In the genomic region with DNA sequence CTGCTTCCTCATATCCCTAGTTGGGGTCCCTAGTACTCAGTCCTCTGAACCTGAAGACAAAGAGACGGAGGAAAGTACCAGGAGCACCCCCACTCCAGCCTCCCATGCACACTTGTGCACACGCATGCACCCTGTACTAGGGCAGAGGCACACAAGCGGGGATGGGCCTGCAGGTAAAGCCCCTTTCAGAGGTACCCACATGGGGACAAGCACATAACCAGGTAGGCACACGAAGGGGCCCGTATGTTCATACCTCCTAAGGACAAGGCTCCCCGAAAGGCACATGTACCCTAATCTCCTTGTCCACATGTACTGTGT, we compare ENCODE assay signal across 13 cellular contexts. TPM values are rescaled to one million over a fixed set of nuclear protein-coding genes. Genes with fewer than 3 reads are reported as not detected.
DNase-seq lines count a peak whose midpoint lies in the region; ATAC-seq and TF ChIP-seq lines count a peak whose summit lies in the region.
"Had no signal": no experiment of that assay in that cellular context is flagged by ENCODE, and none has a peak within 500 bp of the region (broad histone marks: within the 10 kb centered on the region; RNA-seq: fewer than 3 reads in every experiment).

No MANE protein-coding gene starts in this region.

- peaks cover 6% of the 10 kb centered on the region; the same call in 2 of the 3 replicates for H3K36me3 Mint-ChIP-seq in GM23338 (ENCODE audit: low read depth)
- H3K36me3 Mint-ChIP-seq in activated naive CD8-positive, alpha-beta T cell treated with anti-CD3 and anti-CD28 coated beads for 36 hours: no peaks in the 10 kb centered on the region
- H3K36me3 Mint-ChIP-seq in mesothelial cell of epicardium: no peaks in the 10 kb centered on the region

- no peaks in the 10 kb centered on the region for H3K9me3 ChIP-seq in BE2C
- H3K9me3 ChIP-seq: ascending aorta had no signal

- 0 out of 2 replicates have a peak, but pooled peaks cover 20% of the 10 kb centered on the region for H3F3A ChIP-seq in GM23338 (replicated peaks; ENCODE audit: low read depth)

- H3K4me3 ChIP-seq in BE2C (ENCODE audit: low read depth, low read length) (peak overlapping the region; percentile 34), GM23338 (peak overlapping the region; percentile 52)

- H3K36me3 ChIP-seq in BE2C (no peaks in the 10 kb centered on the region), GM23338 (ENCODE audit: insufficient read depth) (no peaks in the 10 kb centered on the region)
- H3K36me3 ChIP-seq: ascending aorta had no signal

- H3K79me2 ChIP-seq in GM23338 (replicated peaks; ENCODE audit: insufficient read depth): no peaks in the 10 kb centered on the region

- H3K9me3 Mint-ChIP-seq in GM23338: no peaks in the 10 kb centered on the region
- H3K9me3 Mint-ChIP-seq in activated naive CD8-positive, alpha-beta T cell treated with anti-CD3 and anti-CD28 coated beads for 36 hours: no peaks in the 10 kb centered on the region
- H3K9me3 Mint-ChIP-seq in mesothelial cell of epicardium: no peaks in the 10 kb centered on the region

- ATAC-seq in GM23338 (no peak), left lobe of liver (no peak)

- H3K4me1 ChIP-seq in BE2C (peaks cover 4% of the 10 kb centered on the region; the same call in 1 of the 2 replicates), GM23338 (ENCODE audit: insufficient read depth) (peaks cover 14% of the 10 kb centered on the region)

- no peaks in the 10 kb centered on the region for H4K20me1 ChIP-seq in GM23338 (replicated peaks; ENCODE audit: insufficient read depth)

- no peak for TF ChIP-seq CTCF in BE2C (IDR thresholded peaks at IDR 0.05; ENCODE audit: low read depth, low read length)
- TF ChIP-seq CTCF in GM23338 (conservative IDR thresholded peaks at IDR 0.05; ENCODE audit: low read depth in 2 of 2): no peak
- TF ChIP-seq CTCF in mesothelial cell of epicardium (IDR thresholded peaks at IDR 0.05; ENCODE audit: unreplicated experiment): no peak

- H3K27me3 Mint-ChIP-seq in GM23338 (ENCODE audit: insufficient read depth, low read depth, poor library complexity) (peaks cover 38% of the 10 kb centered on the region), mesothelial cell of epicardium (ENCODE audit: low read depth) (peaks cover 66% of the 10 kb centered on the region)
- H3K27me3 Mint-ChIP-seq in activated naive CD8-positive, alpha-beta T cell treated with anti-CD3 and anti-CD28 coated beads for 36 hours: peaks cover 59% of the 10 kb centered on the region

- H3K4me2 ChIP-seq in GM23338: peak overlapping the region; percentile 78

- H3K27ac Mint-ChIP-seq in GM23338: no peak overlapping the region
- H3K27ac Mint-ChIP-seq in activated naive CD8-positive, alpha-beta T cell treated with anti-CD3 and anti-CD28 coated beads for 36 hours: no peak overlapping the region
- no peak overlapping the region for H3K27ac Mint-ChIP-seq in mesothelial cell of epicardium

- H3K9me2 ChIP-seq in GM23338 (ENCODE audit: insufficient read depth): no peaks in the 10 kb centered on the region

- H3K27me3 ChIP-seq in BE2C (no peaks in the 10 kb centered on the region), GM23338 (ENCODE audit: insufficient read depth) (peaks cover 32% of the 10 kb centered on the region)

- H2AFZ ChIP-seq in GM23338: 0 out of 2 replicates have a peak overlapping the region, but pooled peaks have one; percentile 18

- no peak overlapping the region for H3K27ac ChIP-seq in GM23338 (ENCODE audit: low read depth)
- H3K27ac ChIP-seq: ascending aorta had no signal

- H3K4me3 Mint-ChIP-seq in GM23338 (peak overlapping the region; percentile 83), mesothelial cell of epicardium (peak overlapping the region; percentile 66)
- H3K4me3 Mint-ChIP-seq in activated naive CD8-positive, alpha-beta T cell treated with anti-CD3 and anti-CD28 coated beads for 36 hours: peak overlapping the region; percentile 68

- H3K4me1 Mint-ChIP-seq in GM23338 (peaks cover 41% of the 10 kb centered on the region), mesothelial cell of epicardium (peaks cover 3% of the 10 kb centered on the region)
- peaks cover 22% of the 10 kb centered on the region for H3K4me1 Mint-ChIP-seq in activated naive CD8-positive, alpha-beta T cell treated with anti-CD3 and anti-CD28 coated beads for 36 hours

- DNase-seq in BE2C: no peak
- no peak for DNase-seq in GM23338 (ENCODE audit: low spot score)
- DNase-seq in activated naive CD8-positive, alpha-beta T cell treated with anti-CD3 and anti-CD28 coated beads for 36 hours: no peak
- no peak for DNase-seq in mesothelial cell of epicardium (ENCODE audit: low spot score in 2 of 2, unreplicated experiment in 2 of 2)
- DNase-seq in retina: no peak
- DNase-seq in NCI-H1436 (lab: John Stamatoyannopoulos, UW): no peak
- DNase-seq in epidermal melanocyte (ENCODE audit: insufficient read length, low spot score): no peak
- DNase-seq in left lobe of liver (ENCODE audit: low spot score): no peak
- DNase-seq: activated CD8-positive, alpha-beta memory T cell treated with anti-CD3 and anti-CD28 coated beads for 24 hours; islet precursor cell; NCI-H226 had no signal

TF ChIP-seq in GM23338, 12 proteins besides CTCF, POLR2A, EP300 and RAD21:
- no peak for TF ChIP-seq NANOG (IDR thresholded peaks at IDR 0.05; ENCODE audit: borderline replicate concordance)

RNA-seq across cellular contexts. Expression of a gene that starts 1.1 kb away (rescaled TPM):
- 8.0 TPM for polyA plus RNA-seq in BE2C (2012; ENCODE audit: insufficient read depth, insufficient read length, low read depth)
- total RNA-seq in GM23338 (2014; rRNA removed; shearing (Covaris generic)): 11.5 and 14.6 TPM in 2 replicates
- polyA plus RNA-seq in GM23338 (2016; fragmentation: Nextera tagmentation; extraction: Ambion mirVana): 0.91 and 1.5 TPM in 2 replicates
- not detected for total RNA-seq in activated naive CD8-positive, alpha-beta T cell treated with anti-CD3 and anti-CD28 coated beads for 36 hours
- 0.45 to 0.80 TPM (median 0.56 TPM) in 3 replicates for total RNA-seq in mesothelial cell of epicardium
- not detected for total RNA-seq in left lobe of liver
- total RNA-seq: ascending aorta, fibroblast of villous mesenchyme had no signal

RNA-seq across cellular contexts. Expression of a gene that starts 6.0 kb away (rescaled TPM):
- 26.2 TPM for polyA plus RNA-seq in BE2C (2012; ENCODE audit: insufficient read depth, insufficient read length, low read depth)
- 19.8 and 25.9 TPM in 2 replicates for total RNA-seq in GM23338 (2014; rRNA removed; shearing (Covaris generic))
- 12.8 and 14.6 TPM in 2 replicates for polyA plus RNA-seq in GM23338 (2016; fragmentation: Nextera tagmentation; extraction: Ambion mirVana)
- total RNA-seq in activated naive CD8-positive, alpha-beta T cell treated with anti-CD3 and anti-CD28 coated beads for 36 hours: 10 to 100 TPM; 22.7 to 24.8 TPM
- 8.9 to 9.7 TPM (median 9.2 TPM) in 3 replicates for total RNA-seq in mesothelial cell of epicardium
- total RNA-seq in left lobe of liver: 2.8 TPM

RNA-seq across cellular contexts. Expression of a gene that starts 14.0 kb away (rescaled TPM):
- polyA plus RNA-seq in BE2C (2012; ENCODE audit: insufficient read depth, insufficient read length, low read depth): 111 TPM
- 30.5 and 30.9 TPM in 2 replicates for total RNA-seq in GM23338 (2014; rRNA removed; shearing (Covaris generic))
- polyA plus RNA-seq in GM23338 (2016; fragmentation: Nextera tagmentation; extraction: Ambion mirVana): 14.0 and 14.7 TPM in 2 replicates
- 10 to 100 TPM; 22.8 to 24.9 TPM for total RNA-seq in activated naive CD8-positive, alpha-beta T cell treated with anti-CD3 and anti-CD28 coated beads for 36 hours
- 33.4 to 38.2 TPM (median 37.1 TPM) in 3 replicates for total RNA-seq in mesothelial cell of epicardium
- 18.4 TPM for total RNA-seq in left lobe of liver

RNA-seq across cellular contexts. Expression of a gene that starts 24.5 kb away (rescaled TPM):
- 666 TPM for polyA plus RNA-seq in BE2C (2012; ENCODE audit: insufficient read depth, insufficient read length, low read depth)
- total RNA-seq in GM23338 (2014; rRNA removed; shearing (Covaris generic)): 2,361 and 2,444 TPM in 2 replicates
- polyA plus RNA-seq in GM23338 (2016; fragmentation: Nextera tagmentation; extraction: Ambion mirVana): 1,345 and 1,425 TPM in 2 replicates
- total RNA-seq in activated naive CD8-positive, alpha-beta T cell treated with anti-CD3 and anti-CD28 coated beads for 36 hours: 1,000 to 10,000 TPM; 2,498 to 2,524 TPM
- total RNA-seq in mesothelial cell of epicardium: 992 to 1,038 TPM (median 1,015 TPM) in 3 replicates
- 187 TPM for total RNA-seq in left lobe of liver

RNA-seq across cellular contexts. Expression of a gene that starts 41.8 kb away (rescaled TPM):
- 27.4 TPM for polyA plus RNA-seq in BE2C (2012; ENCODE audit: insufficient read depth, insufficient read length, low read depth)
- 19.8 and 23.2 TPM in 2 replicates for total RNA-seq in GM23338 (2014; rRNA removed; shearing (Covaris generic))
- 5.5 and 6.5 TPM in 2 replicates for polyA plus RNA-seq in GM23338 (2016; fragmentation: Nextera tagmentation; extraction: Ambion mirVana)
- 10 to 100 TPM; 20.5 to 22.0 TPM for total RNA-seq in activated naive CD8-positive, alpha-beta T cell treated with anti-CD3 and anti-CD28 coated beads for 36 hours
- total RNA-seq in mesothelial cell of epicardium (31.6 to 33.5 TPM (median 33.4 TPM) in 3 replicates), left lobe of liver (7.7 TPM)
